Comparison of ENCODE assay signal across 23 cellular contexts in the genomic region with DNA sequence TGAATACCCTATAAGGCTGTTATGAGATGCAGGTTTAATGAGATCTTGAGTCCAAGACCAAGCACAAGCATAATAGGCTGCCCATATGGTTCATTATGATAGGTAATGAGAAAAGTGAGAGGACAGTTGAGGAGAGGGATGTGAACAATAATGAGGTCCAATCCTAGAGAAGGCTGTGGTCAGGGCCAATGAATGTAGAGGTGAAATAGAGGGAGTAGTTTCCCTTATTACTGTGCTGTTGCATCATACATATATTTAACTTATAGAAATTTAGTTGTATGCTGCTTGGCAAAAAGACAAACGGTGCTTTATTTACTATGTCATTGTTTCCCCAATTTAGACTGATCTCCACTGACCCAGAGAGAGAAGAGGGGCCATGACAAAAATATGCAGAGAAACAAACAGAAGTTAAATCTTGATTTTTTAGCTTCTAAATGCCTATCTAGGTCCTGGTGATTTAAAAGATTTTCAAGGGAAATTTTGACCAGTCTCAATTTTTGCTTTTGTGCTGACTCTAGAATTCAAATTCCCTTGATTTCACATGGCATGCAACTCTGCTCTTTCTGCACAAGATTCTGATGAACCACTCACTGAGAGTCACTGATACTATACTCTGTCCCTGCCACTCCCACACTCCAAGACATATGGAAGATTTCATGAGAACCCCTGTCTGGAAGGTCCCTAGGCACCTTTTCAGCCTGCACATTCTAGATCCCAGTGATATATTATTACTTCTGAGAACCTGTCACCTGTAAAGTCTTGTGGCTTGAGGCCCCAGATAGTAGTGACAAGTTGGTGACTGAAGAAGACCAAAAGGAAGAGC.
"Had no signal": no experiment of that assay in that cellular context is flagged by ENCODE, and none has a peak within 500 bp of the region (broad histone marks: within the 10 kb centered on the region; RNA-seq: fewer than 3 reads in every experiment).

No MANE protein-coding gene starts in this region.

- ATAC-seq: HepG2, Panc1, PC-3, SK-N-SH treated with all-trans-retinoic acid at 6 μM for 48 hours had no signal

- FAIRE-seq: HepG2 had no signal

- DNase-seq: IMR-90, Kasumi-1, MM.1S, NCI-H1092, NCI-H1105 treated with DMSO at 0.1 percent for 48 hours, NCI-H1417 treated with DMSO at 0.1 percent for 48 hours, NCI-H146, NCI-H1694 treated with DMSO at 0.1 percent for 48 hours, NCI-H1930, NCI-H2081, NCI-H2107, NCI-H2171, NCI-H226, NCI-H446, NCI-H510A, NCI-H524 treated with DMSO at 0.1 percent for 48 hours, NCI-H69, NCI-H774, PC-3, SHP77 had no signal
